In genomic region chr3:186783070-186783730, GRCh38 we compare ENCODE assay signal across 8 cellular contexts. TPM values are rescaled to one million over a fixed set of nuclear protein-coding genes. Genes with fewer than 3 reads are reported as not detected.
DNase-seq lines count a peak whose midpoint lies in the region; ATAC-seq, FAIRE-seq and TF ChIP-seq lines count a peak whose summit lies in the region.

TSS of gene EIF4A2 (plus strand) at chr3:186783577. CDS start at chr3:186783611, 34 bp downstream.

- no peak for TF ChIP-seq RAD21 in Ishikawa (IDR thresholded peaks at IDR 0.05; ENCODE audit: low read depth)

- H3K9me3 ChIP-seq in endothelial cell of umbilical vein (replicated peaks; ENCODE audit: control insufficient read depth, insufficient read depth, low read length), result no peaks in the 10 kb centered on the region

- H2AFZ ChIP-seq in endothelial cell of umbilical vein (ENCODE audit: low read depth, low read length), result peak within 1 kb of the TSS; percentile 71

- peaks cover 12% of the 10 kb centered on the region for H4K20me1 ChIP-seq in endothelial cell of umbilical vein (replicated peaks; ENCODE audit: control insufficient read depth, extremely low read depth, insufficient read depth, low read length)

- peak; percentile 57 for ATAC-seq in GM21529 (IDR thresholded peaks at IDR 0.05; ENCODE audit: unreplicated experiment)

- peak within 1 kb of the TSS; percentile 93 for H3K27ac ChIP-seq in endothelial cell of umbilical vein (ENCODE audit: insufficient read depth, low read depth, low read length)

- no peaks in the 10 kb centered on the region for H3K9me1 ChIP-seq in endothelial cell of umbilical vein (replicated peaks; ENCODE audit: control insufficient read depth, extremely low read depth, insufficient read depth, low read length)

- peaks cover 29 to 31% of the 10 kb centered on the region in 2 experiments for H3K36me3 ChIP-seq in endothelial cell of umbilical vein (ENCODE audit: control insufficient read depth in 2 of 2, extremely low read depth in 1 of 2, insufficient read depth in 2 of 2, low read length in 2 of 2)

- CTCF ChIA-PET in endothelial cell of umbilical vein (lab: Charles Lee), result interaction anchor here (1.1 to 3.1 kb wide), 7 partner anchors 10 to 356 kb away, joined by 3 to 12 read pairs (median 3); partner anchors contain the start of gene RPL39L

- DNase-seq in D721Med (ENCODE audit: insufficient read length, low spot score), result peak; percentile 48
- peak; percentile 85 for DNase-seq in OCI-M1 (lab: John Stamatoyannopoulos, UW)
- peak; percentile 85 for DNase-seq in activated T-cell treated with anti-CD3 and anti-CD28 coated beads for 24 hours (ENCODE audit: low read depth)
- DNase-seq in endothelial cell of umbilical vein (ENCODE audit: low read depth, low spot score), result peak; percentile 86
- DNase-seq in middle frontal gyrus (ENCODE audit: extremely low spot score, low spot score), result peak; percentile 74
- DNase-seq in stimulated activated CD8-positive, alpha-beta memory T cell treated with anti-CD3 and anti-CD28 coated beads, Interleukin-15, amount 100 ng/mL, for 48 hours (ENCODE audit: low read depth in 2 of 2), result peak; percentile 82 to 83

- TF ChIP-seq EP300 in Ishikawa (IDR thresholded peaks at IDR 0.05; ENCODE audit: borderline replicate concordance), result peak; percentile 59; the same call in 1 of the 2 replicates

- peaks cover 26% of the 10 kb centered on the region for H3K4me1 ChIP-seq in endothelial cell of umbilical vein (ENCODE audit: control insufficient read depth, extremely low read depth, insufficient read depth, low read length)

- H3K9ac ChIP-seq in endothelial cell of umbilical vein (replicated peaks; ENCODE audit: extremely low read depth, insufficient read depth, low read length), result peak within 1 kb of the TSS; percentile 99

- TF ChIP-seq CTCF in D721Med (IDR thresholded peaks at IDR 0.05; ENCODE audit: insufficient read depth, missing control alignments), result no peak
- TF ChIP-seq CTCF in endothelial cell of umbilical vein (IDR thresholded peaks at IDR 0.05; ENCODE audit: extremely low read depth in 1 of 2, insufficient read depth in 1 of 2, low read depth in 1 of 2, low read length in 2 of 2), result no peak

- peak; percentile 99 for TF ChIP-seq POLR2A in endothelial cell of umbilical vein (IDR thresholded peaks at IDR 0.05; ENCODE audit: low read depth, low read length)

- H3K27me3 ChIP-seq in endothelial cell of umbilical vein (ENCODE audit: control insufficient read depth in 2 of 2, insufficient read depth in 2 of 2, low read length in 2 of 2), result no peaks in the 10 kb centered on the region

- H3K79me2 ChIP-seq in endothelial cell of umbilical vein (ENCODE audit: control insufficient read depth, insufficient read depth, low read length), result peaks cover 48% of the 10 kb centered on the region

- intact Hi-C loops in endothelial cell of umbilical vein (cut with micrococcal nuclease), result loop anchor here (1.0 to 10.0 kb wide), 7 partner anchors 23 to 844 kb away; partner anchors contain the start of genes DNAJB11, ETV5, RFC4 and ST6GAL1

- peak within 1 kb of the TSS; percentile 38 to 85 (median 72) for H3K4me3 ChIP-seq in endothelial cell of umbilical vein (replicated peaks in 1 of 3; ENCODE audit: insufficient read depth in 1 of 3, low read depth in 1 of 3, low read length in 3 of 3)

- H3K4me2 ChIP-seq in endothelial cell of umbilical vein (ENCODE audit: insufficient read depth, low read length), result peak within 1 kb of the TSS; percentile 93

- dilution Hi-C loops in endothelial cell of umbilical vein (cut with MboI; ENCODE audit: extremely low pct_ligation_motif_present, low sequenced_read_pairs), result no loop called here

- POLR2A ChIA-PET in endothelial cell of umbilical vein (lab: Charles Lee), result interaction anchor here (0.6 to 2.8 kb wide), 19 partner anchors 9 to 673 kb away, joined by 3 to 29 read pairs (median 5); partner anchors contain the start of genes DNAJB11 and RPL39L

- no peak for FAIRE-seq in D721Med (lab: Jason Lieb, UNC)
- peak; percentile 8 for FAIRE-seq in endothelial cell of umbilical vein (lab: Jason Lieb, UNC)

- no TSS peak for BruUV-seq in endothelial cell of umbilical vein (replicated peaks; lab: Mats Ljungman, UMichigan)

TF ChIP-seq in Ishikawa, 13 proteins besides CTCF, POLR2A, EP300 and RAD21 (continues in another document):
- peak; percentile 43; the same call in 1 of the 2 replicates for TF ChIP-seq NFIC (IDR thresholded peaks at IDR 0.05)
- TF ChIP-seq, protein P1, sequence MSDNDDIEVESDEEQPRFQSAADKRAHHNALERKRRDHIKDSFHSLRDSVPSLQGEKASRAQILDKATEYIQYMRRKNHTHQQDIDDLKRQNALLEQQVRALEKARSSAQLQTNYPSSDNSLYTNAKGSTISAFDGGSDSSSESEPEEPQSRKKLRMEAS (IDR thresholded peaks at IDR 0.05), result peak; percentile 86
- peak; percentile 74 for TF ChIP-seq TCF12 (IDR thresholded peaks at IDR 0.05; ENCODE audit: low read depth)
- TF ChIP-seq TAF1 (IDR thresholded peaks at IDR 0.05; ENCODE audit: low read depth), result peak; percentile 100
- TF ChIP-seq FOXM1 (IDR thresholded peaks at IDR 0.05; ENCODE audit: borderline replicate concordance, low read depth), result peak; percentile 67; the same call in 1 of the 2 replicates
- peak; percentile 54; the same call in 1 of the 2 replicates for TF ChIP-seq EGR1 (IDR thresholded peaks at IDR 0.05)
- TF ChIP-seq USF1 (IDR thresholded peaks at IDR 0.05), result no peak; the same call in 1 of the 2 replicates

TF ChIP-seq in endothelial cell of umbilical vein, 7 proteins besides CTCF, POLR2A, EP300 and RAD21:
- TF ChIP-seq MYC (IDR thresholded peaks at IDR 0.05; ENCODE audit: low read depth, low read length) (no peak), EZH2 (IDR thresholded peaks at IDR 0.05; ENCODE audit: borderline replicate concordance, low read depth, low read length, severe bottlenecking) (no peak), JUN (IDR thresholded peaks at IDR 0.05; ENCODE audit: borderline replicate concordance, insufficient read depth, insufficient read length, low read depth) (no peak), FOS (IDR thresholded peaks at IDR 0.05; ENCODE audit: borderline replicate concordance, insufficient read depth, low read length) (peak; percentile 18), POLR2AphosphoS5 (IDR thresholded peaks at IDR 0.05; ENCODE audit: insufficient read depth, low read depth, low read length) (peak; percentile 96), GATA2 (IDR thresholded peaks at IDR 0.05; ENCODE audit: insufficient read depth, insufficient read length, low read depth, low read length) (peak; percentile 9)
- TF ChIP-seq, protein P1 (IDR thresholded peaks at IDR 0.05; ENCODE audit: insufficient read depth, insufficient read length), result no peak

RNA-seq across cellular contexts. Expression of gene EIF4A2, which starts in this region (rescaled TPM):
- total RNA-seq in endothelial cell of umbilical vein, result 260 and 282 TPM in 2 replicates
- polyA plus RNA-seq in endothelial cell of umbilical vein, result 255 and 401 TPM in 2 replicates
- polyA plus RNA-seq in endothelial cell of umbilical vein (2011; cell fraction: cytosol; rRNA removed), result 252 and 274 TPM in 2 replicates
- polyA plus RNA-seq in endothelial cell of umbilical vein (2011; cell fraction: nucleus; rRNA removed), result 925 and 1,304 TPM in 2 replicates
- 354 and 358 TPM in 2 replicates for polyA plus RNA-seq in endothelial cell of umbilical vein (2012)
- 312 and 381 TPM in 2 replicates for polyA minus RNA-seq in endothelial cell of umbilical vein
- 231 TPM for polyA minus RNA-seq in endothelial cell of umbilical vein (2011; cell fraction: cytosol; rRNA and poly(A)+ RNA removed)
- 447 and 547 TPM in 2 replicates for polyA minus RNA-seq in endothelial cell of umbilical vein (2011; cell fraction: nucleus; rRNA and poly(A)+ RNA removed)

Comparison
In these comparisons a context has a peak if more than half of its experiments do, and no peak if none do; other contexts are left out.
1. Peak in every context shown above with its lines: DNase-seq, ATAC-seq, H3K4me3 ChIP-seq and H3K27ac ChIP-seq.